In genomic region chr1:153536618-153537375, GRCh38 we compare ENCODE assay signal across 6 cellular contexts.
DNase-seq lines count a peak whose midpoint lies in the region; ATAC-seq and FAIRE-seq lines count a peak whose summit lies in the region.

No MANE protein-coding gene starts in this region.

- no peaks in the 10 kb centered on the region for H3K36me3 ChIP-seq in iPS-18a (ENCODE audit: control insufficient read depth, low read depth, low read length)

- H3K27ac ChIP-seq in iPS-18a (ENCODE audit: low read length) = no peak overlapping the region

- peaks cover 31% of the 10 kb centered on the region for H3K4me1 ChIP-seq in iPS-18a (ENCODE audit: control insufficient read depth, low read depth, low read length)

- no peak for ATAC-seq in stimulated activated naive CD8-positive, alpha-beta T cell treated with anti-CD3 and anti-CD28 coated beads, Interleukin-15, Interleukin-2, amounts not matched to agents 100 U/mL and 50 U/mL, for 24 hours

- H3K27me3 ChIP-seq in iPS-18a (ENCODE audit: control insufficient read depth, insufficient read depth, low read length) = peaks cover 6% of the 10 kb centered on the region

- H3K9me3 ChIP-seq in iPS-18a (ENCODE audit: control insufficient read depth, low read depth, low read length) = no peaks in the 10 kb centered on the region

- no peaks in the 10 kb centered on the region for H3K27me3 Mint-ChIP-seq in stimulated activated naive CD8-positive, alpha-beta T cell treated with anti-CD3 and anti-CD28 coated beads, Interleukin-15, Interleukin-2, amounts not matched to agents 100 ng/mL and 50 ng/mL, for 24 hours

- H3K27ac Mint-ChIP-seq in stimulated activated naive CD8-positive, alpha-beta T cell treated with anti-CD3 and anti-CD28 coated beads, Interleukin-15, Interleukin-2, amounts not matched to agents 100 ng/mL and 50 ng/mL, for 24 hours = peak overlapping the region; percentile 98

- peaks cover 80% of the 10 kb centered on the region for H3K4me1 Mint-ChIP-seq in stimulated activated naive CD8-positive, alpha-beta T cell treated with anti-CD3 and anti-CD28 coated beads, Interleukin-15, Interleukin-2, amounts not matched to agents 100 ng/mL and 50 ng/mL, for 24 hours (ENCODE audit: low read depth)

- FAIRE-seq in HTR-8/SVneo (lab: Jason Lieb, UNC) = no peak

- DNase-seq in stimulated activated naive CD8-positive, alpha-beta T cell treated with anti-CD3 and anti-CD28 coated beads, Interleukin-15, Interleukin-2, amounts not matched to agents 100 U/mL and 50 U/mL, for 24 hours = no peak
- DNase-seq in HTR-8/SVneo (ENCODE audit: insufficient read length, low spot score) (no peak), GF-D8 (lab: John Stamatoyannopoulos, UW) (no peak), foreskin melanocyte (no peak)

- no peaks in the 10 kb centered on the region for H3K9me3 Mint-ChIP-seq in stimulated activated naive CD8-positive, alpha-beta T cell treated with anti-CD3 and anti-CD28 coated beads, Interleukin-15, Interleukin-2, amounts not matched to agents 100 ng/mL and 50 ng/mL, for 24 hours

- H3K36me3 Mint-ChIP-seq in stimulated activated naive CD8-positive, alpha-beta T cell treated with anti-CD3 and anti-CD28 coated beads, Interleukin-15, Interleukin-2, amounts not matched to agents 100 ng/mL and 50 ng/mL, for 24 hours (ENCODE audit: low read depth) = peaks cover 15% of the 10 kb centered on the region

- H3K4me3 ChIP-seq in iPS-18a (ENCODE audit: low read length) = peak overlapping the region; percentile 7

- peak overlapping the region; percentile 97 for H3K4me3 Mint-ChIP-seq in stimulated activated naive CD8-positive, alpha-beta T cell treated with anti-CD3 and anti-CD28 coated beads, Interleukin-15, Interleukin-2, amounts not matched to agents 100 ng/mL and 50 ng/mL, for 24 hours

- no peak overlapping the region for H3K9ac ChIP-seq in iPS-18a (ENCODE audit: low read length)
